In the genomic region with DNA sequence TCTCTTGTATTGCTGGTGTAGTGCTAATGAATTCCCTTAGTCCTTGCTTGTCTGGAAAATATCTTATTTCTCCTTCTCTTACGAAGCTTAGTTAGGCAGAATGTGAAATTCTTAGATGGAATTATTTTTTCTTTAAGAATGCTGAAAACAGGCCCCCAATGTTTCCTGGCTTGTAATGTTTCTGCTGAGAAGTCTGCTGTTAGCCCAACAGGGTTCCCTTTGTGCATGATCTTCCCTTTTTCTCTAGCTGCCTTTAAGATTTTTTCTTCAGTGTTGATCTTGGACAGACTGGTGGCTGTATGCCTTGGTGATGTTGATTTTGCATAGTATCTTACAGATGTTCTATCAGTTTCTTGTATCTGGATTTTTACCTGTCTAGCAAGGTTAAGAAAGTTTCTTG, we compare ENCODE assay signal across 9 cellular contexts.
"Had no signal": no experiment of that assay in that cellular context is flagged by ENCODE, and none has a peak within 500 bp of the region (broad histone marks: within the 10 kb centered on the region; RNA-seq: fewer than 3 reads in every experiment).

No MANE protein-coding gene starts in this region.

- H3K27ac Mint-ChIP-seq: HFFc6 had no signal

- ATAC-seq: HCT116, K562 had no signal

- H3K9me3 ChIP-seq: HAP-1 had no signal

- DNase-seq: GM23248, GOT3, H7, HFFc6, IMR-90 had no signal

- H3K27ac ChIP-seq: GM23248, HL-60 had no signal

- H3K36me3 ChIP-seq: HAP-1 had no signal

- H2AFZ ChIP-seq: GM23248 had no signal

- H3K4me3 ChIP-seq: GM23248, HAP-1, K562 had no signal

- FAIRE-seq: K562 had no signal

- H3K4me1 ChIP-seq: HAP-1 had no signal

- H3K4me3 Mint-ChIP-seq: HFFc6 had no signal

- H3K9ac ChIP-seq: GM23248 had no signal
